ENCODE assay signal across 19 cellular contexts in the genomic region with DNA sequence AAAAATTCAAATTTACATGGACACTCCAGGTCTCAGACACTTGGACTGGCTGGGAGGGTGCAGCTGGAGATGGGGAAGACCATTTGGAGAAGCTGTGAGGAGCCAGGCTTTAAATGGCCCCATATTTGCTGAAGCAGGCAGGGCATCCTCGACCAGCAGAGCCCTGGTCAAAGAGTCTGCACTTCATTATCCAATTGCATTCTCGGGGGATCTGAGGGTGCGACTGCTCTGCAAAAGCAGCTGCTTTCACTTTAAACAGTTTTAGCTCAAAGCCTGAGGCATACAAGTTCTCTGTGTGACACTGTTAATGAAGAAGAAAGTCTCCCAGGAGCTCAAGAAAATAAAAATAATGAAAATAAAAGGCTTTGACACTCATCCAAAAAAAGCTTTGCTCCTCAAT.
DNase-seq lines count a peak whose midpoint lies in the region; ATAC-seq lines count a peak whose summit lies in the region.
"Had no signal": no experiment of that assay in that cellular context is flagged by ENCODE, and none has a peak within 500 bp of the region (broad histone marks: within the 10 kb centered on the region; RNA-seq: fewer than 3 reads in every experiment).

No MANE protein-coding gene starts in this region.

- peaks cover 20% of the 10 kb centered on the region for H3K4me1 Mint-ChIP-seq in memory B cell
- H3K4me1 Mint-ChIP-seq: natural killer cell had no signal

- no peak for DNase-seq in memory B cell (ENCODE audit: low spot score in 2 of 2)
- DNase-seq in NCI-H748 treated with DMSO at 0.1 percent for 48 hours (lab: John Stamatoyannopoulos, UW), result no peak
- no peak for DNase-seq in NCI-H2107 treated with DMSO at 0.1 percent for 48 hours (lab: John Stamatoyannopoulos, UW; ENCODE audit: unreplicated experiment)
- DNase-seq in cardiac septum (ENCODE audit: low spot score), result no peak
- DNase-seq: activated CD4-positive, alpha-beta T cell treated with anti-CD3 and anti-CD28 coated beads for 4 hours; activated T-cell treated with anti-CD3 and anti-CD28 coated beads, Interleukin-2, amount 50 U/mL, for 1 hour; brain microvascular endothelial cell; GDM1; head of caudate nucleus; Kasumi-1; mammary epithelial cell; natural killer cell; NCI-H1417 treated with DMSO at 0.1 percent for 48 hours; small intestine had no signal

- peak overlapping the region; percentile 62 for H3K4me3 Mint-ChIP-seq in memory B cell
- H3K4me3 Mint-ChIP-seq: activated naive CD8-positive, alpha-beta T cell; natural killer cell had no signal

- peak overlapping the region; percentile 12 for H3K27ac Mint-ChIP-seq in memory B cell
- H3K27ac Mint-ChIP-seq: activated naive CD8-positive, alpha-beta T cell; natural killer cell had no signal

- ATAC-seq in GM18909 (IDR thresholded peaks at IDR 0.05; ENCODE audit: poor library complexity, unreplicated experiment) (peak; percentile 6), GM21737 (IDR thresholded peaks at IDR 0.05; ENCODE audit: unreplicated experiment) (peak; percentile 0), HG03280 (IDR thresholded peaks at IDR 0.05; ENCODE audit: unreplicated experiment) (peak; percentile 3), memory B cell (ENCODE audit: low read depth) (no peak), HG03039 (IDR thresholded peaks at IDR 0.05; ENCODE audit: unreplicated experiment) (no peak)
- ATAC-seq: natural killer cell had no signal

- H3K9me3 Mint-ChIP-seq in memory B cell, result no peaks in the 10 kb centered on the region
- H3K9me3 Mint-ChIP-seq: natural killer cell had no signal

- intact Hi-C loops in cardiac septum (cut with DNase I), result no loop called here

- no peaks in the 10 kb centered on the region for H3K36me3 Mint-ChIP-seq in memory B cell
- H3K36me3 Mint-ChIP-seq: activated naive CD8-positive, alpha-beta T cell; natural killer cell had no signal

- peaks cover 9% of the 10 kb centered on the region for H3K27me3 Mint-ChIP-seq in memory B cell

Comparison
In these comparisons a context has a peak if more than half of its experiments do, and no peak if none do; other contexts are left out.
1. ATAC-seq: peak in GM18909 (single experiment), GM21737 (single experiment) and HG03280 (single experiment); none in memory B cell (single experiment) and HG03039 (single experiment).